ENCODE assay signal across 2 cellular contexts in genomic region chr1:208420021-208420420, GRCh38.
TF ChIP-seq lines count a peak whose summit lies in the region.

No MANE protein-coding gene starts in this region.

TF ChIP-seq in GM23338, 12 proteins besides CTCF, POLR2A, EP300 and RAD21 (continued from another document):
- TF ChIP-seq, protein P1, sequence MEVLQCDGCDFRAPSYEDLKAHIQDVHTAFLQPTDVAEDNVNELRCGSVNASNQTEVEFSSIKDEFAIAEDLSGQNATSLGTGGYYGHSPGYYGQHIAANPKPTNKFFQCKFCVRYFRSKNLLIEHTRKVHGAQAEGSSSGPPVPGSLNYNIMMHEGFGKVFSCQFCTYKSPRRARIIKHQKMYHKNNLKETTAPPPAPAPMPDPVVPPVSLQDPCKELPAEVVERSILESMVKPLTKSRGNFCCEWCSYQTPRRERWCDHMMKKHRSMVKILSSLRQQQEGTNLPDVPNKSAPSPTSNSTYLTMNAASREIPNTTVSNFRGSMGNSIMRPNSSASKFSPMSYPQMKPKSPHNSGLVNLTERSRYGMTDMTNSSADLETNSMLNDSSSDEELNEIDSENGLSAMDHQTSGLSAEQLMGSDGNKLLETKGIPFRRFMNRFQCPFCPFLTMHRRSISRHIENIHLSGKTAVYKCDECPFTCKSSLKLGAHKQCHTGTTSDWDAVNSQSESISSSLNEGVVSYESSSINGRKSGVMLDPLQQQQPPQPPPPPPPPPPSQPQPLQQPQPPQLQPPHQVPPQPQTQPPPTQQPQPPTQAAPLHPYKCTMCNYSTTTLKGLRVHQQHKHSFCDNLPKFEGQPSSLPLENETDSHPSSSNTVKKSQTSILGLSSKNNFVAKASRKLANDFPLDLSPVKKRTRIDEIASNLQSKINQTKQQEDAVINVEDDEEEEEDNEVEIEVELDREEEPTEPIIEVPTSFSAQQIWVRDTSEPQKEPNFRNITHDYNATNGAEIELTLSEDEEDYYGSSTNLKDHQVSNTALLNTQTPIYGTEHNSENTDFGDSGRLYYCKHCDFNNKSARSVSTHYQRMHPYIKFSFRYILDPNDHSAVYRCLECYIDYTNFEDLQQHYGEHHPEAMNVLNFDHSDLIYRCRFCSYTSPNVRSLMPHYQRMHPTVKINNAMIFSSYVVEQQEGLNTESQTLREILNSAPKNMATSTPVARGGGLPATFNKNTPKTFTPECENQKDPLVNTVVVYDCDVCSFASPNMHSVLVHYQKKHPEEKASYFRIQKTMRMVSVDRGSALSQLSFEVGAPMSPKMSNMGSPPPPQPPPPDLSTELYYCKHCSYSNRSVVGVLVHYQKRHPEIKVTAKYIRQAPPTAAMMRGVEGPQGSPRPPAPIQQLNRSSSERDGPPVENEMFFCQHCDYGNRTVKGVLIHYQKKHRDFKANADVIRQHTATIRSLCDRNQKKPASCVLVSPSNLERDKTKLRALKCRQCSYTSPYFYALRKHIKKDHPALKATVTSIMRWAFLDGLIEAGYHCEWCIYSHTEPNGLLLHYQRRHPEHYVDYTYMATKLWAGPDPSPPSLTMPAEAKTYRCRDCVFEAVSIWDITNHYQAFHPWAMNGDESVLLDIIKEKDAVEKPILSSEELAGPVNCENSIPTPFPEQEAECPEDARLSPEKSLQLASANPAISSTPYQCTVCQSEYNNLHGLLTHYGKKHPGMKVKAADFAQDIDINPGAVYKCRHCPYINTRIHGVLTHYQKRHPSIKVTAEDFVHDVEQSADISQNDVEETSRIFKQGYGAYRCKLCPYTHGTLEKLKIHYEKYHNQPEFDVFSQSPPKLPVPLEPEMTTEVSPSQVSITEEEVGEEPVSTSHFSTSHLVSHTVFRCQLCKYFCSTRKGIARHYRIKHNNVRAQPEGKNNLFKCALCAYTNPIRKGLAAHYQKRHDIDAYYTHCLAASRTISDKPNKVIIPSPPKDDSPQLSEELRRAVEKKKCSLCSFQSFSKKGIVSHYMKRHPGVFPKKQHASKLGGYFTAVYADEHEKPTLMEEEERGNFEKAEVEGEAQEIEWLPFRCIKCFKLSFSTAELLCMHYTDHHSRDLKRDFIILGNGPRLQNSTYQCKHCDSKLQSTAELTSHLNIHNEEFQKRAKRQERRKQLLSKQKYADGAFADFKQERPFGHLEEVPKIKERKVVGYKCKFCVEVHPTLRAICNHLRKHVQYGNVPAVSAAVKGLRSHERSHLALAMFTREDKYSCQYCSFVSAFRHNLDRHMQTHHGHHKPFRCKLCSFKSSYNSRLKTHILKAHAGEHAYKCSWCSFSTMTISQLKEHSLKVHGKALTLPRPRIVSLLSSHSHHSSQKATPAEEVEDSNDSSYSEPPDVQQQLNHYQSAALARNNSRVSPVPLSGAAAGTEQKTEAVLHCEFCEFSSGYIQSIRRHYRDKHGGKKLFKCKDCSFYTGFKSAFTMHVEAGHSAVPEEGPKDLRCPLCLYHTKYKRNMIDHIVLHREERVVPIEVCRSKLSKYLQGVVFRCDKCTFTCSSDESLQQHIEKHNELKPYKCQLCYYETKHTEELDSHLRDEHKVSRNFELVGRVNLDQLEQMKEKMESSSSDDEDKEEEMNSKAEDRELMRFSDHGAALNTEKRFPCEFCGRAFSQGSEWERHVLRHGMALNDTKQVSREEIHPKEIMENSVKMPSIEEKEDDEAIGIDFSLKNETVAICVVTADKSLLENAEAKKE (CRISPR knock-in tag; IDR thresholded peaks at IDR 0.05): no peak
- TF ChIP-seq EZH2 (IDR thresholded peaks at IDR 0.05; ENCODE audit: low read depth, unreplicated experiment): no peak
- no peak for TF ChIP-seq ZNF114 (CRISPR knock-in tag; IDR thresholded peaks at IDR 0.05)
- TF ChIP-seq ETS1 (IDR thresholded peaks at IDR 0.05): no peak
- TF ChIP-seq CREB1 (CRISPR knock-in tag; IDR thresholded peaks at IDR 0.05; ENCODE audit: low read depth): no peak
- TF ChIP-seq ZNF331 (CRISPR knock-in tag; IDR thresholded peaks at IDR 0.05; ENCODE audit: low read depth): no peak
- TF ChIP-seq NANOG (IDR thresholded peaks at IDR 0.05; ENCODE audit: borderline replicate concordance): no peak
- TF ChIP-seq, protein P2, sequence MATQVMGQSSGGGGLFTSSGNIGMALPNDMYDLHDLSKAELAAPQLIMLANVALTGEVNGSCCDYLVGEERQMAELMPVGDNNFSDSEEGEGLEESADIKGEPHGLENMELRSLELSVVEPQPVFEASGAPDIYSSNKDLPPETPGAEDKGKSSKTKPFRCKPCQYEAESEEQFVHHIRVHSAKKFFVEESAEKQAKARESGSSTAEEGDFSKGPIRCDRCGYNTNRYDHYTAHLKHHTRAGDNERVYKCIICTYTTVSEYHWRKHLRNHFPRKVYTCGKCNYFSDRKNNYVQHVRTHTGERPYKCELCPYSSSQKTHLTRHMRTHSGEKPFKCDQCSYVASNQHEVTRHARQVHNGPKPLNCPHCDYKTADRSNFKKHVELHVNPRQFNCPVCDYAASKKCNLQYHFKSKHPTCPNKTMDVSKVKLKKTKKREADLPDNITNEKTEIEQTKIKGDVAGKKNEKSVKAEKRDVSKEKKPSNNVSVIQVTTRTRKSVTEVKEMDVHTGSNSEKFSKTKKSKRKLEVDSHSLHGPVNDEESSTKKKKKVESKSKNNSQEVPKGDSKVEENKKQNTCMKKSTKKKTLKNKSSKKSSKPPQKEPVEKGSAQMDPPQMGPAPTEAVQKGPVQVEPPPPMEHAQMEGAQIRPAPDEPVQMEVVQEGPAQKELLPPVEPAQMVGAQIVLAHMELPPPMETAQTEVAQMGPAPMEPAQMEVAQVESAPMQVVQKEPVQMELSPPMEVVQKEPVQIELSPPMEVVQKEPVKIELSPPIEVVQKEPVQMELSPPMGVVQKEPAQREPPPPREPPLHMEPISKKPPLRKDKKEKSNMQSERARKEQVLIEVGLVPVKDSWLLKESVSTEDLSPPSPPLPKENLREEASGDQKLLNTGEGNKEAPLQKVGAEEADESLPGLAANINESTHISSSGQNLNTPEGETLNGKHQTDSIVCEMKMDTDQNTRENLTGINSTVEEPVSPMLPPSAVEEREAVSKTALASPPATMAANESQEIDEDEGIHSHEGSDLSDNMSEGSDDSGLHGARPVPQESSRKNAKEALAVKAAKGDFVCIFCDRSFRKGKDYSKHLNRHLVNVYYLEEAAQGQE (IDR thresholded peaks at IDR 0.05; ENCODE audit: unreplicated experiment): no peak
- no peak for TF ChIP-seq EZH2phosphoT487 (IDR thresholded peaks at IDR 0.05; ENCODE audit: unreplicated experiment)
- TF ChIP-seq POLR2AphosphoS5 (IDR thresholded peaks at IDR 0.05; ENCODE audit: low read depth): no peak
- no peak for TF ChIP-seq JUNB (IDR thresholded peaks at IDR 0.05; ENCODE audit: unreplicated experiment)

TF ChIP-seq in WTC11, 78 proteins besides CTCF, POLR2A, EP300 and RAD21 (continued from another document):
- TF ChIP-seq, protein P3, sequence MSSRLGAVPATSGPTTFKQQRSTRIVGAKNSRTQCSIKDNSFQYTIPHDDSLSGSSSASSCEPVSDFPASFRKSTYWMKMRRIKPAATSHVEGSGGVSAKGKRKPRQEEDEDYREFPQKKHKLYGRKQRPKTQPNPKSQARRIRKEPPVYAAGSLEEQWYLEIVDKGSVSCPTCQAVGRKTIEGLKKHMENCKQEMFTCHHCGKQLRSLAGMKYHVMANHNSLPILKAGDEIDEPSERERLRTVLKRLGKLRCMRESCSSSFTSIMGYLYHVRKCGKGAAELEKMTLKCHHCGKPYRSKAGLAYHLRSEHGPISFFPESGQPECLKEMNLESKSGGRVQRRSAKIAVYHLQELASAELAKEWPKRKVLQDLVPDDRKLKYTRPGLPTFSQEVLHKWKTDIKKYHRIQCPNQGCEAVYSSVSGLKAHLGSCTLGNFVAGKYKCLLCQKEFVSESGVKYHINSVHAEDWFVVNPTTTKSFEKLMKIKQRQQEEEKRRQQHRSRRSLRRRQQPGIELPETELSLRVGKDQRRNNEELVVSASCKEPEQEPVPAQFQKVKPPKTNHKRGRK (CRISPR knock-in tag; IDR thresholded peaks at IDR 0.05; ENCODE audit: borderline replicate concordance): no peak
- no peak for TF ChIP-seq E2F1 (CRISPR knock-in tag; IDR thresholded peaks at IDR 0.05)
- no peak for TF ChIP-seq NR1H2 (CRISPR knock-in tag; IDR thresholded peaks at IDR 0.05)
- TF ChIP-seq, protein P4, sequence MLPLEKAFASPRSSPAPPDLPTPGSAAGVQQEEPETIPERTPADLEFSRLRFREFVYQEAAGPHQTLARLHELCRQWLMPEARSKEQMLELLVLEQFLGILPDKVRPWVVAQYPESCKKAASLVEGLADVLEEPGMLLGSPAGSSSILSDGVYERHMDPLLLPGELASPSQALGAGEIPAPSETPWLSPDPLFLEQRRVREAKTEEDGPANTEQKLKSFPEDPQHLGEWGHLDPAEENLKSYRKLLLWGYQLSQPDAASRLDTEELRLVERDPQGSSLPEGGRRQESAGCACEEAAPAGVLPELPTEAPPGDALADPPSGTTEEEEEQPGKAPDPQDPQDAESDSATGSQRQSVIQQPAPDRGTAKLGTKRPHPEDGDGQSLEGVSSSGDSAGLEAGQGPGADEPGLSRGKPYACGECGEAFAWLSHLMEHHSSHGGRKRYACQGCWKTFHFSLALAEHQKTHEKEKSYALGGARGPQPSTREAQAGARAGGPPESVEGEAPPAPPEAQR (CRISPR knock-in tag; IDR thresholded peaks at IDR 0.05): no peak
- TF ChIP-seq, protein P5, sequence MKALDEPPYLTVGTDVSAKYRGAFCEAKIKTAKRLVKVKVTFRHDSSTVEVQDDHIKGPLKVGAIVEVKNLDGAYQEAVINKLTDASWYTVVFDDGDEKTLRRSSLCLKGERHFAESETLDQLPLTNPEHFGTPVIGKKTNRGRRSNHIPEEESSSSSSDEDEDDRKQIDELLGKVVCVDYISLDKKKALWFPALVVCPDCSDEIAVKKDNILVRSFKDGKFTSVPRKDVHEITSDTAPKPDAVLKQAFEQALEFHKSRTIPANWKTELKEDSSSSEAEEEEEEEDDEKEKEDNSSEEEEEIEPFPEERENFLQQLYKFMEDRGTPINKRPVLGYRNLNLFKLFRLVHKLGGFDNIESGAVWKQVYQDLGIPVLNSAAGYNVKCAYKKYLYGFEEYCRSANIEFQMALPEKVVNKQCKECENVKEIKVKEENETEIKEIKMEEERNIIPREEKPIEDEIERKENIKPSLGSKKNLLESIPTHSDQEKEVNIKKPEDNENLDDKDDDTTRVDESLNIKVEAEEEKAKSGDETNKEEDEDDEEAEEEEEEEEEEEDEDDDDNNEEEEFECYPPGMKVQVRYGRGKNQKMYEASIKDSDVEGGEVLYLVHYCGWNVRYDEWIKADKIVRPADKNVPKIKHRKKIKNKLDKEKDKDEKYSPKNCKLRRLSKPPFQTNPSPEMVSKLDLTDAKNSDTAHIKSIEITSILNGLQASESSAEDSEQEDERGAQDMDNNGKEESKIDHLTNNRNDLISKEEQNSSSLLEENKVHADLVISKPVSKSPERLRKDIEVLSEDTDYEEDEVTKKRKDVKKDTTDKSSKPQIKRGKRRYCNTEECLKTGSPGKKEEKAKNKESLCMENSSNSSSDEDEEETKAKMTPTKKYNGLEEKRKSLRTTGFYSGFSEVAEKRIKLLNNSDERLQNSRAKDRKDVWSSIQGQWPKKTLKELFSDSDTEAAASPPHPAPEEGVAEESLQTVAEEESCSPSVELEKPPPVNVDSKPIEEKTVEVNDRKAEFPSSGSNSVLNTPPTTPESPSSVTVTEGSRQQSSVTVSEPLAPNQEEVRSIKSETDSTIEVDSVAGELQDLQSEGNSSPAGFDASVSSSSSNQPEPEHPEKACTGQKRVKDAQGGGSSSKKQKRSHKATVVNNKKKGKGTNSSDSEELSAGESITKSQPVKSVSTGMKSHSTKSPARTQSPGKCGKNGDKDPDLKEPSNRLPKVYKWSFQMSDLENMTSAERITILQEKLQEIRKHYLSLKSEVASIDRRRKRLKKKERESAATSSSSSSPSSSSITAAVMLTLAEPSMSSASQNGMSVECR (CRISPR knock-in tag; IDR thresholded peaks at IDR 0.05; ENCODE audit: borderline replicate concordance): no peak
- TF ChIP-seq ZNF232 (CRISPR knock-in tag; IDR thresholded peaks at IDR 0.05): no peak
- no peak for TF ChIP-seq OVOL2 (CRISPR knock-in tag; IDR thresholded peaks at IDR 0.05; ENCODE audit: borderline replicate concordance)
- TF ChIP-seq ZNF671 (CRISPR knock-in tag; IDR thresholded peaks at IDR 0.05): no peak
- no peak for TF ChIP-seq PREB (CRISPR knock-in tag; IDR thresholded peaks at IDR 0.05; ENCODE audit: borderline replicate concordance)
- TF ChIP-seq NR2C2 (CRISPR knock-in tag; IDR thresholded peaks at IDR 0.05): no peak
